24 cellular contexts compared by ENCODE assay signal in the genomic region with DNA sequence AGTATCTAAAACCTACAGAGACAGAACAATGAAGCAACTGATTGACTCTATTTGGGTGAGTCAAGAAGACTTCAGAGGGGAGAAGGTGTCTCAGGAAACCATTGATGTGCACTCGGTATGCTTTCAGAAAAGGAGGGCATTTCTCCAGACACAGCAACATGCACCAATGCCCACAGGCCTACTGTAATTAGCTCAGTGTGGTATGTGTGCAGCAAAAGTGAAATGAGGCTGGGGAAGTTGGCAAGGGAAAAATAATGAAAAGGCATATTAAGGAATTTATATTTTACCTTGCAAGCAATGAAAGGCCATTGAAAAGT.
"Had no signal": no experiment of that assay in that cellular context is flagged by ENCODE, and none has a peak within 500 bp of the region (broad histone marks: within the 10 kb centered on the region; RNA-seq: fewer than 3 reads in every experiment).

No MANE protein-coding gene starts in this region.

- H3K27me3 ChIP-seq: esophagus squamous epithelium, gastrocnemius medialis, heart right ventricle, left lung had no signal

- H3K27ac Mint-ChIP-seq: effector memory CD8-positive, alpha-beta T cell; endodermal cell; mesothelial cell of epicardium had no signal

- H3K9me3 ChIP-seq: esophagus squamous epithelium, gastrocnemius medialis, heart right ventricle, left lung, lower lobe of right lung, mucosa of descending colon had no signal

- H3K36me3 Mint-ChIP-seq: mesothelial cell of epicardium had no signal

- H3K4me3 Mint-ChIP-seq: effector memory CD8-positive, alpha-beta T cell; endodermal cell; mesothelial cell of epicardium had no signal

- H3K4me1 ChIP-seq: esophagus squamous epithelium, gastrocnemius medialis, heart right ventricle, left lung, lower lobe of right lung had no signal

- H3K9me3 Mint-ChIP-seq: effector memory CD8-positive, alpha-beta T cell; endodermal cell; mesothelial cell of epicardium had no signal

- H3K36me3 ChIP-seq: esophagus squamous epithelium, gastrocnemius medialis, heart right ventricle, left lung, lower lobe of right lung had no signal

- ATAC-seq: effector memory CD8-positive, alpha-beta T cell; esophagus mucosa; gastrocnemius medialis; heart right ventricle; left cardiac atrium; left lung; left ventricle myocardium superior; lower lobe of right lung; mucosa of descending colon had no signal

- H3K4me3 ChIP-seq: coronary artery, dorsolateral prefrontal cortex, esophagus squamous epithelium, gastrocnemius medialis, heart right ventricle, left lung, lower lobe of right lung, mucosa of descending colon had no signal

- DNase-seq: dermis blood vessel endothelial cell; dorsolateral prefrontal cortex; effector CD8-positive, alpha-beta T cell; effector memory CD8-positive, alpha-beta T cell; endodermal cell; erythroblast; esophagus squamous epithelium; foreskin fibroblast; foreskin melanocyte; gastrocnemius medialis; glutamatergic neuron; head of caudate nucleus; heart right ventricle; hippocampal formation; left cardiac atrium; left ventricle myocardium superior; lower lobe of right lung; mesenchymal stem cell; mucosa of descending colon had no signal

- H3K27ac ChIP-seq: coronary artery, dorsolateral prefrontal cortex, epithelial cell of prostate, esophagus squamous epithelium, gastrocnemius medialis, heart right ventricle, left lung, lower lobe of right lung had no signal

- H3K4me1 Mint-ChIP-seq: endodermal cell had no signal
